24 cellular contexts compared by ENCODE assay signal in genomic region chr3:66198437-66199088, GRCh38. TPM values are rescaled to one million over a fixed set of nuclear protein-coding genes. Genes with fewer than 3 reads are reported as not detected.
DNase-seq lines count a peak whose midpoint lies in the region; ATAC-seq lines count a peak whose summit lies in the region.
"Had no signal": no experiment of that assay in that cellular context is flagged by ENCODE, and none has a peak within 500 bp of the region (broad histone marks: within the 10 kb centered on the region; RNA-seq: fewer than 3 reads in every experiment).

No MANE protein-coding gene starts in this region.

- H3K23ac ChIP-seq in neuronal stem cell (ENCODE audit: low read depth, low read length, poor library complexity), result no peak overlapping the region

- H3K4me1 ChIP-seq in neuronal stem cell (ENCODE audit: control insufficient read depth in 2 of 2, insufficient read depth in 1 of 2, low read depth in 1 of 2, low read length in 2 of 2), result peaks cover 0 to 2% of the 10 kb centered on the region in 2 donors
- H3K4me1 ChIP-seq: BE2C, HAP-1 had no signal

- no peaks in the 10 kb centered on the region for H3K4me1 Mint-ChIP-seq in stimulated activated naive CD8-positive, alpha-beta T cell treated with anti-CD3 and anti-CD28 coated beads, Interleukin-15, amount 100 ng/mL, for 72 hours
- peaks cover 2% of the 10 kb centered on the region for H3K4me1 Mint-ChIP-seq in activated T-cell treated with anti-CD3 and anti-CD28 coated beads, Interleukin-2, amount 50 U/mL, for 4 hours (ENCODE audit: low read depth)
- H3K4me1 Mint-ChIP-seq: CD14-positive monocyte had no signal

- no peaks in the 10 kb centered on the region for H3K36me3 ChIP-seq in neuronal stem cell (replicated peaks in 1 of 2; ENCODE audit: control insufficient read depth in 2 of 2, insufficient read depth in 2 of 2, low read length in 2 of 2)
- H3K36me3 ChIP-seq: BE2C, HAP-1 had no signal

- H3K79me1 ChIP-seq in neuronal stem cell (ENCODE audit: low read depth, low read length), result no peaks in the 10 kb centered on the region

- WGBS in neuronal stem cell (ENCODE audit: extremely low coverage in 2 of 2, insufficient read length in 2 of 2, insufficient replicate concordance in 1 of 2), 2 donors, result 100% methylated on average over 1 of the region's 7 CpGs; no CpG with 5 or more reads in 1 of the 2 donors

- H4K8ac ChIP-seq in neuronal stem cell (ENCODE audit: low read depth, low read length), result no peak overlapping the region

- H3K18ac ChIP-seq in neuronal stem cell (ENCODE audit: low read length), result no peak overlapping the region

- no peak overlapping the region for H3K27ac ChIP-seq in neuronal stem cell (replicated peaks; ENCODE audit: low read length)
- H3K27ac ChIP-seq: HL-60 had no signal

- no peak overlapping the region for H3K4ac ChIP-seq in neuronal stem cell (ENCODE audit: low read length)

- H2BK120ac ChIP-seq in neuronal stem cell (ENCODE audit: low read depth, low read length), result no peak overlapping the region

- no peak overlapping the region for H3K4me3 Mint-ChIP-seq in stimulated activated naive CD8-positive, alpha-beta T cell treated with anti-CD3 and anti-CD28 coated beads, Interleukin-15, amount 100 ng/mL, for 72 hours
- no peak overlapping the region for H3K4me3 Mint-ChIP-seq in activated T-cell treated with anti-CD3 and anti-CD28 coated beads, Interleukin-2, amount 50 U/mL, for 4 hours
- H3K4me3 Mint-ChIP-seq: CD14-positive monocyte, GM23338 had no signal

- ATAC-seq in stimulated activated naive CD8-positive, alpha-beta T cell treated with anti-CD3 and anti-CD28 coated beads, Interleukin-15, amount 100 ng/mL, for 72 hours, result peak; percentile 53
- ATAC-seq in stimulated activated naive CD8-positive, alpha-beta T cell treated with anti-CD3 and anti-CD28 coated beads, Interleukin-15, Interleukin-2, amounts not matched to agents 100 U/mL and 50 U/mL, for 24 hours, result no peak
- peak; percentile 17 for ATAC-seq in esophagus mucosa
- no peak for ATAC-seq in activated T-cell treated with anti-CD3 and anti-CD28 coated beads, Interleukin-2, amount 50 U/mL, for 4 hours
- ATAC-seq: GM23338, PC-3 had no signal

- no peak overlapping the region for H4K91ac ChIP-seq in neuronal stem cell (ENCODE audit: low read depth, low read length, poor library complexity)

- H3K4me3 ChIP-seq in neuronal stem cell (ENCODE audit: low read length in 2 of 2), result peak overlapping the region in 1 of 2 donors; percentile 18
- H3K4me3 ChIP-seq: GM23338, HAP-1 had no signal

- no peak for DNase-seq in stimulated activated naive CD8-positive, alpha-beta T cell treated with anti-CD3 and anti-CD28 coated beads, Interleukin-15, amount 100 ng/mL, for 72 hours
- no peak for DNase-seq in stimulated activated naive CD8-positive, alpha-beta T cell treated with anti-CD3 and anti-CD28 coated beads, Interleukin-15, Interleukin-2, amounts not matched to agents 100 U/mL and 50 U/mL, for 24 hours
- DNase-seq in neuronal stem cell (ENCODE audit: low spot score), result no peak
- DNase-seq in CD1c-positive myeloid dendritic cell (ENCODE audit: extremely low spot score), result no peak
- DNase-seq in inferior parietal cortex (ENCODE audit: extremely low spot score), result no peak
- DNase-seq in HCEC 1CT, result no peak
- DNase-seq in activated T-cell treated with anti-CD3 and anti-CD28 coated beads, Interleukin-2, amount 50 U/mL, for 4 hours, result no peak
- DNase-seq: 8988T, ACHN, BE2C, Karpas-422, NCI-H1092 treated with DMSO at 0.1 percent for 48 hours, NCI-H1436, NCI-H187, NCI-H2171 treated with DMSO at 0.1 percent for 48 hours, NCI-H524, NCI-H774, PC-3, SK-N-SH had no signal

- no peak overlapping the region for H2AFZ ChIP-seq in neuronal stem cell (ENCODE audit: low read length)
- H2AFZ ChIP-seq: GM23338 had no signal

- H3K36me3 Mint-ChIP-seq in activated T-cell treated with anti-CD3 and anti-CD28 coated beads, Interleukin-2, amount 50 U/mL, for 4 hours (ENCODE audit: insufficient read depth), result no peaks in the 10 kb centered on the region
- H3K36me3 Mint-ChIP-seq: CD14-positive monocyte had no signal

- H2BK12ac ChIP-seq in neuronal stem cell (ENCODE audit: low read length), result no peak overlapping the region

- no peak overlapping the region for H3K14ac ChIP-seq in neuronal stem cell (ENCODE audit: low read length)

- no peak overlapping the region for H3K27ac Mint-ChIP-seq in stimulated activated naive CD8-positive, alpha-beta T cell treated with anti-CD3 and anti-CD28 coated beads, Interleukin-15, amount 100 ng/mL, for 72 hours
- H3K27ac Mint-ChIP-seq: GM23338 had no signal

- no peaks in the 10 kb centered on the region for H3K27me3 ChIP-seq in neuronal stem cell (ENCODE audit: control insufficient read depth in 3 of 3, insufficient read depth in 3 of 3, low read depth in 1 of 3, low read length in 3 of 3)
- H3K27me3 ChIP-seq: BE2C had no signal

- H2BK5ac ChIP-seq in neuronal stem cell (ENCODE audit: low read length), result no peak overlapping the region

- no peak overlapping the region for H3K4me2 ChIP-seq in neuronal stem cell (ENCODE audit: insufficient read depth, low read length, poor library complexity, severe bottlenecking)
- H3K4me2 ChIP-seq: GM23338, SK-N-SH had no signal

- H3K9ac ChIP-seq in neuronal stem cell (ENCODE audit: low read depth, low read length, poor library complexity), result peak overlapping the region; percentile 3
- H3K9ac ChIP-seq: SK-N-SH had no signal

- H3K9me3 Mint-ChIP-seq in stimulated activated naive CD8-positive, alpha-beta T cell treated with anti-CD3 and anti-CD28 coated beads, Interleukin-15, amount 100 ng/mL, for 72 hours, result no peaks in the 10 kb centered on the region
- H3K9me3 Mint-ChIP-seq in activated T-cell treated with anti-CD3 and anti-CD28 coated beads, Interleukin-2, amount 50 U/mL, for 4 hours, result no peaks in the 10 kb centered on the region
- H3K9me3 Mint-ChIP-seq: GM23338 had no signal

- no peak overlapping the region for H2AK5ac ChIP-seq in neuronal stem cell (ENCODE audit: low read depth, low read length)

- H3K27me3 Mint-ChIP-seq in stimulated activated naive CD8-positive, alpha-beta T cell treated with anti-CD3 and anti-CD28 coated beads, Interleukin-15, amount 100 ng/mL, for 72 hours, result peaks cover 18% of the 10 kb centered on the region
- peaks cover 32% of the 10 kb centered on the region for H3K27me3 Mint-ChIP-seq in activated T-cell treated with anti-CD3 and anti-CD28 coated beads, Interleukin-2, amount 50 U/mL, for 4 hours (ENCODE audit: low read depth)

- no peak overlapping the region for H2BK15ac ChIP-seq in neuronal stem cell (ENCODE audit: low read length)

- peaks cover 0 to 7% of the 10 kb centered on the region in 2 donors for H3K9me3 ChIP-seq in neuronal stem cell (replicated peaks in 1 of 2; ENCODE audit: control insufficient read depth in 2 of 2, insufficient read depth in 1 of 2, low read depth in 1 of 2, low read length in 2 of 2)
- H3K9me3 ChIP-seq: BE2C, HAP-1, SK-N-SH had no signal

RNA-seq across cellular contexts. Expression of gene SLC25A26, which starts 22.2 kb away (rescaled TPM):
- 14.4 TPM for total RNA-seq in esophagus mucosa
- 7.3 TPM for polyA plus RNA-seq in neuronal stem cell (2013, experiment 1 of 2)
- 7.9 TPM for polyA plus RNA-seq in neuronal stem cell (2013, experiment 2 of 2)
- 10 to 100 TPM; 19.3 to 31.4 (median 31.1) TPM for total RNA-seq in activated T-cell treated with anti-CD3 and anti-CD28 coated beads, Interleukin-2, amount 50 U/mL, for 4 hours

Comparison
In these comparisons a context has a peak if more than half of its experiments do, and no peak if none do; other contexts are left out.
1. ATAC-seq: peak in stimulated activated naive CD8-positive, alpha-beta T cell treated with anti-CD3 and anti-CD28 coated beads, Interleukin-15, amount 100 ng/mL, for 72 hours (single experiment) and esophagus mucosa (single experiment); none in stimulated activated naive CD8-positive, alpha-beta T cell treated with anti-CD3 and anti-CD28 coated beads, Interleukin-15, Interleukin-2, amounts not matched to agents 100 U/mL and 50 U/mL, for 24 hours (single experiment) and activated T-cell treated with anti-CD3 and anti-CD28 coated beads, Interleukin-2, amount 50 U/mL, for 4 hours (0 of 2).